In the genomic region with DNA sequence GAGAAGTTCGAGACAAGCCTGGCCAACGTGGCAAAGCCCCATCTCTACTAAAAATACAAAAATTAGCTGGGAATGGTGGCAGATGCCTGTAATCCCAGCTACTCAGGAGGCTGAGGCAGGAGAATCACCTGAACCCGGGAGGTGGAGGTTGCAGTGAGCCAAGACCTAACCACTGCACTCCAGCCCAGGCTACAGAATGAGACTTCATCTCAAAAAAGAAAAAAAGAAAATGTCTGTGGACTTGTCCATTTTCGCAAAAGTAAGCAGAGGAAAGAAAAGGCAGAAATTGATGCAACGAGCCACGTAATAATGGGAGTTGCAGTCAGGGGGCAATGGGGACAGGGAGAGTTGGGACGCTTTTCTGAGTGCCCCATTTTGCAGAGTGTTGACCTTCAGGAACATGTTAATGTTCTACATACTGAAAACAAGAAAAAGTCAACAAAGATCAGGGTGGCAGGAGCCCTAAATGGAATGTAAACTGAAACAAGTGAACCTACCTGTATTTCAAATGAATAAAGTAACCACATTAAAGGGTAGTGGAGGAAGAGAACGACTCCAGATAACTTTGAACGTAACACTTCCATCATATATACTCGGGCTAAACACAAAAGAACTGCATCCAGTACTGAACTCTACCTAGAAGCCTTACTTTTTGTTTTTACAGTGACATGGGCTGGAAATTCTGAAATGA, we compare ENCODE assay signal across 1 cellular context.
TF ChIP-seq lines count a peak whose summit lies in the region.

No MANE protein-coding gene starts in this region.

TF ChIP-seq in HepG2, 621 proteins besides CTCF, POLR2A, EP300 and RAD21 (continued from another document and continues in another):
- TF ChIP-seq CREB1 (IDR thresholded peaks at IDR 0.05) (peak; percentile 42), CREB1 (CRISPR knock-in tag; IDR thresholded peaks at IDR 0.05) (peak; percentile 83), RCOR2 (CRISPR knock-in tag; IDR thresholded peaks at IDR 0.05) (peak; percentile 96), ZEB1 (IDR thresholded peaks at IDR 0.05; ENCODE audit: insufficient replicate concordance, low read depth) (peak; percentile 90), KDM3A (CRISPR knock-in tag; IDR thresholded peaks at IDR 0.05; ENCODE audit: low read depth) (peak; percentile 17; the same call in 1 of the 2 replicates), TMF1 (CRISPR knock-in tag; IDR thresholded peaks at IDR 0.05; ENCODE audit: low read depth) (no peak), RFX3 (CRISPR knock-in tag; IDR thresholded peaks at IDR 0.05) (no peak), PHF5A (CRISPR knock-in tag; IDR thresholded peaks at IDR 0.05; ENCODE audit: low read depth, unreplicated experiment) (peak; percentile 95), TBX3 (IDR thresholded peaks at IDR 0.05; ENCODE audit: borderline replicate concordance) (peak; percentile 99), ZNF619 (CRISPR knock-in tag; IDR thresholded peaks at IDR 0.05) (no peak), KDM4B (CRISPR knock-in tag; IDR thresholded peaks at IDR 0.05) (peak; percentile 67; the same call in 1 of the 2 replicates), RORA (CRISPR knock-in tag; IDR thresholded peaks at IDR 0.05) (0 out of 2 replicates have a peak, but pooled peaks have one; percentile 65), ZNF543 (CRISPR knock-in tag; IDR thresholded peaks at IDR 0.05) (peak; percentile 61; the same call in 1 of the 2 replicates), RARA (CRISPR knock-in tag; IDR thresholded peaks at IDR 0.05) (peak; percentile 95), SMC3 (IDR thresholded peaks at IDR 0.05; ENCODE audit: low read length) (no peak), ZNF570 (CRISPR knock-in tag; IDR thresholded peaks at IDR 0.05; ENCODE audit: borderline replicate concordance) (no peak), KLF15 (CRISPR knock-in tag; IDR thresholded peaks at IDR 0.05; ENCODE audit: borderline replicate concordance) (0 out of 2 replicates have a peak, but pooled peaks have one; percentile 21), ZNF337 (CRISPR knock-in tag; IDR thresholded peaks at IDR 0.05; ENCODE audit: borderline replicate concordance, low read depth) (0 out of 2 replicates have a peak, but pooled peaks have one; percentile 6), ZNF607 (CRISPR knock-in tag; IDR thresholded peaks at IDR 0.05; ENCODE audit: borderline replicate concordance) (no peak), ZNF12 (CRISPR knock-in tag; IDR thresholded peaks at IDR 0.05) (peak; percentile 13; the same call in 1 of the 2 replicates), KDM6A (CRISPR knock-in tag; IDR thresholded peaks at IDR 0.05; ENCODE audit: low read depth) (peak; percentile 98), ZNF329 (CRISPR knock-in tag; IDR thresholded peaks at IDR 0.05; ENCODE audit: low read depth) (no peak), NR3C1 (CRISPR knock-in tag; IDR thresholded peaks at IDR 0.05) (no peak), ETV5 (CRISPR knock-in tag; IDR thresholded peaks at IDR 0.05; ENCODE audit: borderline replicate concordance) (peak; percentile 79; the same call in 1 of the 2 replicates), ZNF333 (CRISPR knock-in tag; IDR thresholded peaks at IDR 0.05; ENCODE audit: borderline replicate concordance) (no peak), ZNF557 (CRISPR knock-in tag; IDR thresholded peaks at IDR 0.05) (0 out of 2 replicates have a peak, but pooled peaks have one; percentile 57)
- TF ChIP-seq, protein P1, sequence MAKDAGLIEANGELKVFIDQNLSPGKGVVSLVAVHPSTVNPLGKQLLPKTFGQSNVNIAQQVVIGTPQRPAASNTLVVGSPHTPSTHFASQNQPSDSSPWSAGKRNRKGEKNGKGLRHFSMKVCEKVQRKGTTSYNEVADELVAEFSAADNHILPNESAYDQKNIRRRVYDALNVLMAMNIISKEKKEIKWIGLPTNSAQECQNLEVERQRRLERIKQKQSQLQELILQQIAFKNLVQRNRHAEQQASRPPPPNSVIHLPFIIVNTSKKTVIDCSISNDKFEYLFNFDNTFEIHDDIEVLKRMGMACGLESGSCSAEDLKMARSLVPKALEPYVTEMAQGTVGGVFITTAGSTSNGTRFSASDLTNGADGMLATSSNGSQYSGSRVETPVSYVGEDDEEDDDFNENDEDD (CRISPR knock-in tag; IDR thresholded peaks at IDR 0.05; ENCODE audit: borderline replicate concordance), result 0 out of 2 replicates have a peak, but pooled peaks have one; percentile 8
- TF ChIP-seq, protein P2, sequence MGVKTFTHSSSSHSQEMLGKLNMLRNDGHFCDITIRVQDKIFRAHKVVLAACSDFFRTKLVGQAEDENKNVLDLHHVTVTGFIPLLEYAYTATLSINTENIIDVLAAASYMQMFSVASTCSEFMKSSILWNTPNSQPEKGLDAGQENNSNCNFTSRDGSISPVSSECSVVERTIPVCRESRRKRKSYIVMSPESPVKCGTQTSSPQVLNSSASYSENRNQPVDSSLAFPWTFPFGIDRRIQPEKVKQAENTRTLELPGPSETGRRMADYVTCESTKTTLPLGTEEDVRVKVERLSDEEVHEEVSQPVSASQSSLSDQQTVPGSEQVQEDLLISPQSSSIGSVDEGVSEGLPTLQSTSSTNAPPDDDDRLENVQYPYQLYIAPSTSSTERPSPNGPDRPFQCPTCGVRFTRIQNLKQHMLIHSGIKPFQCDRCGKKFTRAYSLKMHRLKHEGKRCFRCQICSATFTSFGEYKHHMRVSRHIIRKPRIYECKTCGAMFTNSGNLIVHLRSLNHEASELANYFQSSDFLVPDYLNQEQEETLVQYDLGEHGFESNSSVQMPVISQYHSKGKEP (CRISPR knock-in tag; IDR thresholded peaks at IDR 0.05), result no peak; the same call in 1 of the 2 replicates
- TF ChIP-seq, protein P3, sequence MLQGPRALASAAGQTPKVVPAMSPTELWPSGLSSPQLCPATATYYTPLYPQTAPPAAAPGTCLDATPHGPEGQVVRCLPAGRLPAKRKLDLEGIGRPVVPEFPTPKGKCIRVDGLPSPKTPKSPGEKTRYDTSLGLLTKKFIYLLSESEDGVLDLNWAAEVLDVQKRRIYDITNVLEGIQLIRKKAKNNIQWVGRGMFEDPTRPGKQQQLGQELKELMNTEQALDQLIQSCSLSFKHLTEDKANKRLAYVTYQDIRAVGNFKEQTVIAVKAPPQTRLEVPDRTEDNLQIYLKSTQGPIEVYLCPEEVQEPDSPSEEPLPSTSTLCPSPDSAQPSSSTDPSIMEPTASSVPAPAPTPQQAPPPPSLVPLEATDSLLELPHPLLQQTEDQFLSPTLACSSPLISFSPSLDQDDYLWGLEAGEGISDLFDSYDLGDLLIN (CRISPR knock-in tag; IDR thresholded peaks at IDR 0.05; ENCODE audit: borderline replicate concordance), result no peak
- TF ChIP-seq, protein P4, sequence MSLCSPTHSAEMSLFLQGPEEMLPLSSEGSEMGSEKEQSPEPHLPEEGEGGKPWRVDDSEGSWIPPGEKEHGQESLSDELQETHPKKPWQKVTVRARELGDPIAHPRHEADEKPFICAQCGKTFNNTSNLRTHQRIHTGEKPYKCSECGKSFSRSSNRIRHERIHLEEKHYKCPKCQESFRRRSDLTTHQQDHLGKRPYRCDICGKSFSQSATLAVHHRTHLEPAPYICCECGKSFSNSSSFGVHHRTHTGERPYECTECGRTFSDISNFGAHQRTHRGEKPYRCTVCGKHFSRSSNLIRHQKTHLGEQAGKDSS (CRISPR knock-in tag; IDR thresholded peaks at IDR 0.05; ENCODE audit: borderline replicate concordance, low read depth), result no peak
- TF ChIP-seq, protein P5, sequence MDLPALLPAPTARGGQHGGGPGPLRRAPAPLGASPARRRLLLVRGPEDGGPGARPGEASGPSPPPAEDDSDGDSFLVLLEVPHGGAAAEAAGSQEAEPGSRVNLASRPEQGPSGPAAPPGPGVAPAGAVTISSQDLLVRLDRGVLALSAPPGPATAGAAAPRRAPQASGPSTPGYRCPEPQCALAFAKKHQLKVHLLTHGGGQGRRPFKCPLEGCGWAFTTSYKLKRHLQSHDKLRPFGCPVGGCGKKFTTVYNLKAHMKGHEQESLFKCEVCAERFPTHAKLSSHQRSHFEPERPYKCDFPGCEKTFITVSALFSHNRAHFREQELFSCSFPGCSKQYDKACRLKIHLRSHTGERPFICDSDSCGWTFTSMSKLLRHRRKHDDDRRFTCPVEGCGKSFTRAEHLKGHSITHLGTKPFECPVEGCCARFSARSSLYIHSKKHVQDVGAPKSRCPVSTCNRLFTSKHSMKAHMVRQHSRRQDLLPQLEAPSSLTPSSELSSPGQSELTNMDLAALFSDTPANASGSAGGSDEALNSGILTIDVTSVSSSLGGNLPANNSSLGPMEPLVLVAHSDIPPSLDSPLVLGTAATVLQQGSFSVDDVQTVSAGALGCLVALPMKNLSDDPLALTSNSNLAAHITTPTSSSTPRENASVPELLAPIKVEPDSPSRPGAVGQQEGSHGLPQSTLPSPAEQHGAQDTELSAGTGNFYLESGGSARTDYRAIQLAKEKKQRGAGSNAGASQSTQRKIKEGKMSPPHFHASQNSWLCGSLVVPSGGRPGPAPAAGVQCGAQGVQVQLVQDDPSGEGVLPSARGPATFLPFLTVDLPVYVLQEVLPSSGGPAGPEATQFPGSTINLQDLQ (CRISPR knock-in tag; IDR thresholded peaks at IDR 0.05), result no peak
- TF ChIP-seq, protein P6, sequence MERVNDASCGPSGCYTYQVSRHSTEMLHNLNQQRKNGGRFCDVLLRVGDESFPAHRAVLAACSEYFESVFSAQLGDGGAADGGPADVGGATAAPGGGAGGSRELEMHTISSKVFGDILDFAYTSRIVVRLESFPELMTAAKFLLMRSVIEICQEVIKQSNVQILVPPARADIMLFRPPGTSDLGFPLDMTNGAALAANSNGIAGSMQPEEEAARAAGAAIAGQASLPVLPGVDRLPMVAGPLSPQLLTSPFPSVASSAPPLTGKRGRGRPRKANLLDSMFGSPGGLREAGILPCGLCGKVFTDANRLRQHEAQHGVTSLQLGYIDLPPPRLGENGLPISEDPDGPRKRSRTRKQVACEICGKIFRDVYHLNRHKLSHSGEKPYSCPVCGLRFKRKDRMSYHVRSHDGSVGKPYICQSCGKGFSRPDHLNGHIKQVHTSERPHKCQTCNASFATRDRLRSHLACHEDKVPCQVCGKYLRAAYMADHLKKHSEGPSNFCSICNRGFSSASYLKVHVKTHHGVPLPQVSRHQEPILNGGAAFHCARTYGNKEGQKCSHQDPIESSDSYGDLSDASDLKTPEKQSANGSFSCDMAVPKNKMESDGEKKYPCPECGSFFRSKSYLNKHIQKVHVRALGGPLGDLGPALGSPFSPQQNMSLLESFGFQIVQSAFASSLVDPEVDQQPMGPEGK (CRISPR knock-in tag; IDR thresholded peaks at IDR 0.05), result peak; percentile 90
- TF ChIP-seq, protein P7, sequence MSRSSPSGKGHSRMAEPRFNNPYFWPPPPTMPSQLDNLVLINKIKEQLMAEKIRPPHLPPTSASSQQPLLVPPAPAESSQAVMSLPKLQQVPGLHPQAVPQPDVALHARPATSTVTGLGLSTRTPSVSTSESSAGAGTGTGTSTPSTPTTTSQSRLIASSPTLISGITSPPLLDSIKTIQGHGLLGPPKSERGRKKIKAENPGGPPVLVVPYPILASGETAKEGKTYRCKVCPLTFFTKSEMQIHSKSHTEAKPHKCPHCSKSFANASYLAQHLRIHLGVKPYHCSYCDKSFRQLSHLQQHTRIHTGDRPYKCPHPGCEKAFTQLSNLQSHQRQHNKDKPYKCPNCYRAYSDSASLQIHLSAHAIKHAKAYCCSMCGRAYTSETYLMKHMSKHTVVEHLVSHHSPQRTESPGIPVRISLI (CRISPR knock-in tag; IDR thresholded peaks at IDR 0.05; ENCODE audit: borderline replicate concordance), result no peak; the same call in 1 of the 2 replicates
- TF ChIP-seq, protein P8, sequence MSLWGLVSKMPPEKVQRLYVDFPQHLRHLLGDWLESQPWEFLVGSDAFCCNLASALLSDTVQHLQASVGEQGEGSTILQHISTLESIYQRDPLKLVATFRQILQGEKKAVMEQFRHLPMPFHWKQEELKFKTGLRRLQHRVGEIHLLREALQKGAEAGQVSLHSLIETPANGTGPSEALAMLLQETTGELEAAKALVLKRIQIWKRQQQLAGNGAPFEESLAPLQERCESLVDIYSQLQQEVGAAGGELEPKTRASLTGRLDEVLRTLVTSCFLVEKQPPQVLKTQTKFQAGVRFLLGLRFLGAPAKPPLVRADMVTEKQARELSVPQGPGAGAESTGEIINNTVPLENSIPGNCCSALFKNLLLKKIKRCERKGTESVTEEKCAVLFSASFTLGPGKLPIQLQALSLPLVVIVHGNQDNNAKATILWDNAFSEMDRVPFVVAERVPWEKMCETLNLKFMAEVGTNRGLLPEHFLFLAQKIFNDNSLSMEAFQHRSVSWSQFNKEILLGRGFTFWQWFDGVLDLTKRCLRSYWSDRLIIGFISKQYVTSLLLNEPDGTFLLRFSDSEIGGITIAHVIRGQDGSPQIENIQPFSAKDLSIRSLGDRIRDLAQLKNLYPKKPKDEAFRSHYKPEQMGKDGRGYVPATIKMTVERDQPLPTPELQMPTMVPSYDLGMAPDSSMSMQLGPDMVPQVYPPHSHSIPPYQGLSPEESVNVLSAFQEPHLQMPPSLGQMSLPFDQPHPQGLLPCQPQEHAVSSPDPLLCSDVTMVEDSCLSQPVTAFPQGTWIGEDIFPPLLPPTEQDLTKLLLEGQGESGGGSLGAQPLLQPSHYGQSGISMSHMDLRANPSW (CRISPR knock-in tag; IDR thresholded peaks at IDR 0.05; ENCODE audit: borderline replicate concordance), result peak; percentile 92
- TF ChIP-seq, protein P9, sequence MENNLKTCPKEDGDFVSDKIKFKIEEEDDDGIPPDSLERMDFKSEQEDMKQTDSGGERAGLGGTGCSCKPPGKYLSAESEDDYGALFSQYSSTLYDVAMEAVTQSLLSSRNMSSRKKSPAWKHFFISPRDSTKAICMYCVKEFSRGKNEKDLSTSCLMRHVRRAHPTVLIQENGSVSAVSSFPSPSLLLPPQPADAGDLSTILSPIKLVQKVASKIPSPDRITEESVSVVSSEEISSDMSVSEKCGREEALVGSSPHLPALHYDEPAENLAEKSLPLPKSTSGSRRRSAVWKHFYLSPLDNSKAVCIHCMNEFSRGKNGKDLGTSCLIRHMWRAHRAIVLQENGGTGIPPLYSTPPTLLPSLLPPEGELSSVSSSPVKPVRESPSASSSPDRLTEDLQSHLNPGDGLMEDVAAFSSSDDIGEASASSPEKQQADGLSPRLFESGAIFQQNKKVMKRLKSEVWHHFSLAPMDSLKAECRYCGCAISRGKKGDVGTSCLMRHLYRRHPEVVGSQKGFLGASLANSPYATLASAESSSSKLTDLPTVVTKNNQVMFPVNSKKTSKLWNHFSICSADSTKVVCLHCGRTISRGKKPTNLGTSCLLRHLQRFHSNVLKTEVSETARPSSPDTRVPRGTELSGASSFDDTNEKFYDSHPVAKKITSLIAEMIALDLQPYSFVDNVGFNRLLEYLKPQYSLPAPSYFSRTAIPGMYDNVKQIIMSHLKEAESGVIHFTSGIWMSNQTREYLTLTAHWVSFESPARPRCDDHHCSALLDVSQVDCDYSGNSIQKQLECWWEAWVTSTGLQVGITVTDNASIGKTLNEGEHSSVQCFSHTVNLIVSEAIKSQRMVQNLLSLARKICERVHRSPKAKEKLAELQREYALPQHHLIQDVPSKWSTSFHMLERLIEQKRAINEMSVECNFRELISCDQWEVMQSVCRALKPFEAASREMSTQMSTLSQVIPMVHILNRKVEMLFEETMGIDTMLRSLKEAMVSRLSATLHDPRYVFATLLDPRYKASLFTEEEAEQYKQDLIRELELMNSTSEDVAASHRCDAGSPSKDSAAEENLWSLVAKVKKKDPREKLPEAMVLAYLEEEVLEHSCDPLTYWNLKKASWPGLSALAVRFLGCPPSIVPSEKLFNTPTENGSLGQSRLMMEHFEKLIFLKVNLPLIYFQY (CRISPR knock-in tag; IDR thresholded peaks at IDR 0.05; ENCODE audit: borderline replicate concordance), result peak; percentile 56; the same call in 1 of the 2 replicates
